In genomic region chr7:100157334-100158228, GRCh38 we compare ENCODE assay signal across 1 cellular context.
TF ChIP-seq lines count a peak whose summit lies in the region.

No MANE protein-coding gene starts in this region.

TF ChIP-seq in HCT116, 20 proteins besides CTCF, POLR2A, EP300 and RAD21 (continued from another document):
- TF ChIP-seq REST (IDR thresholded peaks at IDR 0.05; ENCODE audit: low read depth) (no peak), SRF (IDR thresholded peaks at IDR 0.05; ENCODE audit: low read depth) (no peak), CEBPB (IDR thresholded peaks at IDR 0.05; ENCODE audit: low read depth) (no peak), ATF3 (IDR thresholded peaks at IDR 0.05) (no peak), EZH2phosphoT487 (IDR thresholded peaks at IDR 0.05; ENCODE audit: borderline replicate concordance) (no peak), ZNF274 (IDR thresholded peaks at IDR 0.05; ENCODE audit: low read depth, low read length) (no peak)
TF ChIP-seq in HCT116: peak in this region for 0.
